25 cellular contexts compared by ENCODE assay signal in the genomic region with DNA sequence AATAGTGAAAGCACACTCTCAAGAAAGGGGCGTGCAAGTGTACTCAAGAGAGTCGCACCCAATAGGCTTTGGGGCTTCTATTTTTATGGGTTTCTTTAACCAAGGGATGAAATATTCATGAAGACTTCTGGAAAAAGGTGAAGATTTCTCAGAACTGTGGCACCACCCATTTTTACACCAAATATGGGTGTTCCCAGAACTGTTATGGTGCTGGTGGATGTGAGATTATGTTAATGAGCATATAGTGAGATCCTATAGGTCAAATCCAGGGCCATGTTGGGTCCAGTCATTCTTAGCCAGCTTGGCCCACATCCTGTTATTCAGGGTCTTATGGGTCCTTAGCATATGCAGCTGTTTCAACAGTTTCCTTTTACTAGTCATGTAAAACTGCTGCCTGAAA. TPM values are rescaled to one million over a fixed set of nuclear protein-coding genes. Genes with fewer than 3 reads are reported as not detected.
A peak's percentile ranks its signal among the peaks of the same experiment; 100 is the strongest.
DNase-seq lines count a peak whose midpoint lies in the region; ATAC-seq and TF ChIP-seq lines count a peak whose summit lies in the region.
"Had no signal": no experiment of that assay in that cellular context is flagged by ENCODE, and none has a peak within 500 bp of the region (broad histone marks: within the 10 kb centered on the region; RNA-seq: fewer than 3 reads in every experiment).

No MANE protein-coding gene starts in this region.

- no peak overlapping the region for H3K4me3 Mint-ChIP-seq in T-cell
- no peak overlapping the region for H3K4me3 Mint-ChIP-seq in activated naive CD8-positive, alpha-beta T cell treated with anti-CD3 and anti-CD28 coated beads, Interleukin-2, amount 50 U/mL, for 24 hours
- H3K4me3 Mint-ChIP-seq: B cell; CD8-positive, alpha-beta memory T cell; central memory CD8-positive, alpha-beta T cell; dendritic cell treated with granulocyte-macrophage colony-stimulating factor and Interleukin-4, amounts not matched to agents 40 ng/mL and 50 ng/mL, for 4 days; endodermal cell; nephron had no signal

- H3K27ac Mint-ChIP-seq in T-cell = no peak overlapping the region
- H3K27ac Mint-ChIP-seq in activated naive CD8-positive, alpha-beta T cell treated with anti-CD3 and anti-CD28 coated beads, Interleukin-2, amount 50 U/mL, for 24 hours = no peak overlapping the region
- H3K27ac Mint-ChIP-seq: B cell; CD8-positive, alpha-beta memory T cell; dendritic cell treated with granulocyte-macrophage colony-stimulating factor and Interleukin-4, amounts not matched to agents 40 ng/mL and 50 ng/mL, for 4 days; endodermal cell; nephron had no signal

- POLR2A ChIA-PET in T-cell (lab: Charles Lee) = no interaction called here

- peaks cover 3 to 21% of the 10 kb centered on the region in 2 donors for H3K27me3 Mint-ChIP-seq in T-cell
- H3K27me3 Mint-ChIP-seq in activated naive CD8-positive, alpha-beta T cell treated with anti-CD3 and anti-CD28 coated beads, Interleukin-2, amount 50 U/mL, for 24 hours = peaks cover 6% of the 10 kb centered on the region
- H3K27me3 Mint-ChIP-seq: central memory CD8-positive, alpha-beta T cell had no signal

- CTCF ChIA-PET in T-cell (lab: Charles Lee) = no interaction called here

- peak; percentile 23 for DNase-seq in activated CD4-positive, alpha-beta T cell treated with anti-CD3 and anti-CD28 coated beads for 48 hours
- no peak for DNase-seq in activated CD4-positive, alpha-beta T cell treated with anti-CD3 and anti-CD28 coated beads for 1 hour
- DNase-seq in DND-41 (peak; percentile 50), T-cell (no peak), Kasumi-1 (lab: John Stamatoyannopoulos, UW) (no peak)
- DNase-seq in activated naive CD8-positive, alpha-beta T cell treated with anti-CD3 and anti-CD28 coated beads, Interleukin-2, amount 50 U/mL, for 24 hours = no peak
- DNase-seq: CD8-positive, alpha-beta memory T cell; endodermal cell; esophagus squamous epithelium; foreskin melanocyte; GOT3; mucosa of descending colon; NCI-H1092; NCI-H187 treated with DMSO at 0.1 percent for 48 hours; NCI-H524 treated with DMSO at 0.1 percent for 48 hours; Peyer's patch; trophoblast cell had no signal

- H3K36me3 Mint-ChIP-seq in T-cell = no peaks in the 10 kb centered on the region
- H3K36me3 Mint-ChIP-seq in activated naive CD8-positive, alpha-beta T cell treated with anti-CD3 and anti-CD28 coated beads, Interleukin-2, amount 50 U/mL, for 24 hours (ENCODE audit: low read depth) = no peaks in the 10 kb centered on the region
- H3K36me3 Mint-ChIP-seq: CD8-positive, alpha-beta memory T cell had no signal

- H3K79me2 ChIP-seq in DND-41 (ENCODE audit: insufficient read depth, low read length) = no peaks in the 10 kb centered on the region

- no peaks in the 10 kb centered on the region for H3K27me3 ChIP-seq in DND-41 (ENCODE audit: insufficient read depth, low read length, poor library complexity)
- H3K27me3 ChIP-seq: esophagus squamous epithelium, Peyer's patch had no signal

- no peak overlapping the region; the same call in none of the 2 replicates for H2AFZ ChIP-seq in DND-41 (ENCODE audit: low read depth, low read length)

- ATAC-seq in DND-41 (ENCODE audit: insufficient read depth, low read depth) (peak; percentile 94), T-cell (replicated peaks in 1 of 4) (peak in 3 of 4 experiments; percentile 34 to 61 (median 40)), GM21381 (IDR thresholded peaks at IDR 0.05; ENCODE audit: unreplicated experiment) (no peak), HG02981 (IDR thresholded peaks at IDR 0.05; ENCODE audit: unreplicated experiment) (no peak)
- peak; percentile 71 for ATAC-seq in activated naive CD8-positive, alpha-beta T cell treated with anti-CD3 and anti-CD28 coated beads, Interleukin-2, amount 50 U/mL, for 24 hours

- no peaks in the 10 kb centered on the region for H3K9me3 ChIP-seq in DND-41 (ENCODE audit: insufficient read depth, low read length, severe bottlenecking)
- H3K9me3 ChIP-seq: esophagus squamous epithelium, mucosa of descending colon, Peyer's patch had no signal

- peaks cover 18% of the 10 kb centered on the region for H3K4me1 ChIP-seq in DND-41 (ENCODE audit: insufficient read depth, low read length)
- H3K4me1 ChIP-seq: esophagus squamous epithelium, Peyer's patch had no signal

- H3K36me3 ChIP-seq in DND-41 (ENCODE audit: insufficient read depth, low read length) = no peaks in the 10 kb centered on the region
- H3K36me3 ChIP-seq: esophagus squamous epithelium, Peyer's patch had no signal

- H3K9ac ChIP-seq in DND-41 (ENCODE audit: low read depth, low read length) = no peak overlapping the region

- TF ChIP-seq CTCF in DND-41 (IDR thresholded peaks at IDR 0.05; ENCODE audit: borderline replicate concordance, extremely low read depth, low read length, poor library complexity, severe bottlenecking) = no peak

- H4K20me1 ChIP-seq in DND-41 (ENCODE audit: insufficient read depth, low read length) = no peaks in the 10 kb centered on the region

- H3K9me3 Mint-ChIP-seq in T-cell = no peaks in the 10 kb centered on the region
- no peaks in the 10 kb centered on the region for H3K9me3 Mint-ChIP-seq in activated naive CD8-positive, alpha-beta T cell treated with anti-CD3 and anti-CD28 coated beads, Interleukin-2, amount 50 U/mL, for 24 hours
- H3K9me3 Mint-ChIP-seq: CD8-positive, alpha-beta memory T cell; central memory CD8-positive, alpha-beta T cell; dendritic cell treated with granulocyte-macrophage colony-stimulating factor and Interleukin-4, amounts not matched to agents 40 ng/mL and 50 ng/mL, for 4 days had no signal

- H3K4me1 Mint-ChIP-seq in T-cell = no peaks in the 10 kb centered on the region
- H3K4me1 Mint-ChIP-seq in activated naive CD8-positive, alpha-beta T cell treated with anti-CD3 and anti-CD28 coated beads, Interleukin-2, amount 50 U/mL, for 24 hours = no peaks in the 10 kb centered on the region
- H3K4me1 Mint-ChIP-seq: B cell; CD8-positive, alpha-beta memory T cell; central memory CD8-positive, alpha-beta T cell had no signal

- H3K4me3 ChIP-seq in DND-41 (ENCODE audit: low read depth in 1 of 2, low read length in 2 of 2) = no peak overlapping the region
- H3K4me3 ChIP-seq: esophagus squamous epithelium, lung, mucosa of descending colon, Peyer's patch had no signal

- no peak overlapping the region for H3K4me2 ChIP-seq in DND-41 (ENCODE audit: insufficient read depth, low read length)

- H3K27ac ChIP-seq in DND-41 (ENCODE audit: low read length) = peak overlapping the region; percentile 64
- H3K27ac ChIP-seq: esophagus squamous epithelium, HL-60, Peyer's patch had no signal

RNA-seq across cellular contexts. Expression of a gene that starts 14.8 kb away (rescaled TPM):
- total RNA-seq in T-cell = 10 to 100 TPM in 1 of 5 donors, 1 to 10 TPM in 4; 5.7 to 11.4 (median 8.4) TPM

Comparison
In these comparisons a context has a peak if more than half of its experiments do, and no peak if none do; other contexts are left out.
1. DNase-seq: peak in activated CD4-positive, alpha-beta T cell treated with anti-CD3 and anti-CD28 coated beads for 48 hours (single experiment) and DND-41 (single experiment); none in activated CD4-positive, alpha-beta T cell treated with anti-CD3 and anti-CD28 coated beads for 1 hour (single experiment), T-cell (0 of 34), activated naive CD8-positive, alpha-beta T cell treated with anti-CD3 and anti-CD28 coated beads, Interleukin-2, amount 50 U/mL, for 24 hours (single experiment) and Kasumi-1 (0 of 2).
2. ATAC-seq: peak in DND-41 (single experiment), T-cell (3 of 4) and activated naive CD8-positive, alpha-beta T cell treated with anti-CD3 and anti-CD28 coated beads, Interleukin-2, amount 50 U/mL, for 24 hours (single experiment); none in GM21381 (single experiment) and HG02981 (single experiment).